ENCODE assay signal across 8 cellular contexts in genomic region chr22:20016734-20017621, GRCh38. TPM values are rescaled to one million over a fixed set of nuclear protein-coding genes. Genes with fewer than 3 reads are reported as not detected.
DNase-seq lines count a peak whose midpoint lies in the region; ATAC-seq lines count a peak whose summit lies in the region.

ARVCF (minus strand) TSS chr22:20016823; CDS start chr22:19990794, 26,029 bp downstream.

- peaks cover 47% of the 10 kb centered on the region for H3K27me3 Mint-ChIP-seq in dendritic cell treated with granulocyte-macrophage colony-stimulating factor and Interleukin-4, amounts not matched to agents 40 ng/mL and 50 ng/mL, for 4 days

- no peak within 1 kb of the TSS for H3K27ac Mint-ChIP-seq in dendritic cell treated with granulocyte-macrophage colony-stimulating factor and Interleukin-4, amounts not matched to agents 40 ng/mL and 50 ng/mL, for 4 days

- peak within 1 kb of the TSS; percentile 86 for H3K4me3 Mint-ChIP-seq in dendritic cell treated with granulocyte-macrophage colony-stimulating factor and Interleukin-4, amounts not matched to agents 40 ng/mL and 50 ng/mL, for 4 days

- H3K4me1 Mint-ChIP-seq in dendritic cell treated with granulocyte-macrophage colony-stimulating factor and Interleukin-4, amounts not matched to agents 40 ng/mL and 50 ng/mL, for 4 days (ENCODE audit: low read depth): peaks cover 29% of the 10 kb centered on the region

- DNase-seq in 8988T (peak; percentile 97), NCI-H524 treated with DMSO at 0.1 percent for 48 hours (lab: John Stamatoyannopoulos, UW) (peak; percentile 56), left lobe of liver (ENCODE audit: low spot score) (peak; percentile 96)
- peak; percentile 90 for DNase-seq in activated CD4-positive, alpha-beta T cell treated with anti-CD3 and anti-CD28 coated beads, Interleukin-2, amount 50 U/mL, for 1 hour
- DNase-seq in stimulated activated CD4-positive, alpha-beta T cell treated with anti-CD3 and anti-CD28 coated beads, Interleukin-1b, Interleukin-23, amount 100 ng/mL, for 48 hours: peak; percentile 90

- intact Hi-C loops in dendritic cell treated with granulocyte-macrophage colony-stimulating factor and Interleukin-4, amounts not matched to agents 40 ng/mL and 50 ng/mL, for 4 days (cut with micrococcal nuclease): no loop called here

- ATAC-seq in GM18511 (IDR thresholded peaks at IDR 0.05; ENCODE audit: unreplicated experiment) (peak; percentile 60), HG03159 (IDR thresholded peaks at IDR 0.05; ENCODE audit: unreplicated experiment) (peak; percentile 62), left lobe of liver (peak; percentile 74)

- H3K9me3 Mint-ChIP-seq in dendritic cell treated with granulocyte-macrophage colony-stimulating factor and Interleukin-4, amounts not matched to agents 40 ng/mL and 50 ng/mL, for 4 days: no peaks in the 10 kb centered on the region

- peaks cover 16% of the 10 kb centered on the region for H3K36me3 Mint-ChIP-seq in dendritic cell treated with granulocyte-macrophage colony-stimulating factor and Interleukin-4, amounts not matched to agents 40 ng/mL and 50 ng/mL, for 4 days (ENCODE audit: low read depth)

RNA-seq across cellular contexts. Expression of gene ARVCF, which starts in this region (rescaled TPM):
- total RNA-seq in left lobe of liver: 18.7 TPM

Comparison
In these comparisons a context has a peak if more than half of its experiments do, and no peak if none do; other contexts are left out.
1. Peak in every context shown above with its lines: DNase-seq and ATAC-seq.